ENCODE assay signal across 1 cellular context in the genomic region with DNA sequence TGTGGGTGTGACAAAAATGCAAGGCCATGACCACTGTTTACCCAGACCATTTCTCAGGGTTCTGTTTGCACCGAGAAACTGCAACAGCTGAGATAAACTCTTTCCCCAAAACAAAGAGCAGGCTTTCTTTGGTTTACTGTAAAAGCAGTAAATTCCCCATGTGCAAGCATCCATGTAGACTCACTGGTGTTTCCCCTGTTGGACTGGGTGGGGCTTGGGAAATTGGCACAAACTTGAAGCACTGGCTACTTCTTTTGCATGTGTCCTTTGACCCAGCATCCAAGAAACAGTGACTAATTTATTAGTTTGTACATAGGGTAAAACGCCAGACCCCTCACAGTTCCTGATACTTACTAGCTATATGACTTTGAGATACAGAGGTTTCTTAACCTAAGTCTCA.
TF ChIP-seq lines count a peak whose summit lies in the region.

No MANE protein-coding gene starts in this region.

TF ChIP-seq in K562, 482 proteins besides CTCF, POLR2A, EP300 and RAD21:
- TF ChIP-seq, protein P1, sequence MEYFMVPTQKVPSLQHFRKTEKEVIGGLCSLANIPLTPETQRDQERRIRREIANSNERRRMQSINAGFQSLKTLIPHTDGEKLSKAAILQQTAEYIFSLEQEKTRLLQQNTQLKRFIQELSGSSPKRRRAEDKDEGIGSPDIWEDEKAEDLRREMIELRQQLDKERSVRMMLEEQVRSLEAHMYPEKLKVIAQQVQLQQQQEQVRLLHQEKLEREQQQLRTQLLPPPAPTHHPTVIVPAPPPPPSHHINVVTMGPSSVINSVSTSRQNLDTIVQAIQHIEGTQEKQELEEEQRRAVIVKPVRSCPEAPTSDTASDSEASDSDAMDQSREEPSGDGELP (CRISPR knock-in tag; IDR thresholded peaks at IDR 0.05; ENCODE audit: borderline replicate concordance) = no peak
- TF ChIP-seq ZNF224 (CRISPR knock-in tag; IDR thresholded peaks at IDR 0.05) (no peak), ZNF764 (CRISPR knock-in tag; IDR thresholded peaks at IDR 0.05; ENCODE audit: low read depth) (no peak)
